In the genomic region with DNA sequence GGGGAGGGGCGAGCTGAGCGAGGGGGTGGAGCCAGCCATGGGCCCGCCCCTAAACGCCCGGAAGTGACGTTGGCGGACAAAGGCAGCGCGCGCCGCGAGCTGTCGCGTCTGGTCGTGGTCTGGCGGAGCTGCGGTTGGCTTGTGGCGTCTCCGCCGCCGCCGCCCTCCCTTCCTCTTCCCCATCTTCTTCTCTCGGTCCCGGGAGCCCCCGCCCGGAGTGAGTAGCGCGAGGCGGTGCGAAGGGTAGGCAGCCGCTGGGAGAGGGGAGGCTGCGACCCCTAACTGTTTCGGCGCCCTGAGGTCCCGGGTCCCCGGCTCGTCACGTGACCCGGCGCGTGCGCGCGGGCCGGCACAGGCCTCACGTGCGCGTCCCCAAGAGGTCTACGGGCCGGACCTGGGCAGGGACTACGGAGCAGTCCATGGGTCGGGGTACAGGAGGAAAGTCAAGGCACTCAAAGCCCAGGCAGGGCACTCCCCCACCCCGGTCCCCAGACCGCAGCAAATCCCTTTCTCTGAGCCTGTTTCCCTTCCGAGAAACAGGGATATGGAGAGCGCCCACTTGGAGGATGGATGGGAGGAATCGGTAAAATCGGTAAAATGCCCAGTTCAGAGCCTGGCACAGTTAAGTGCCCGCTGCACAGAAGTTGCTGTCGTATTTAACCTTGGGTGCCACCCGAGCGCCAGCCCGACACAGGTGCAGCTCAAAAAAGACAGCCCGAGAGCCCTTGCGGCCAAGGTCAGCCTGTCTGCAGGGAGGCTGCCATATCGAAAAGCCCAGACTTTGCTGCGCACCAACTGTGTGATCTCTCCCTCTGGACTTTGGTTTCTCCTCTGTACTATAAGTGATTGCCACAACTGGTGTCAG, we compare ENCODE assay signal across 8 cellular contexts. TPM values are rescaled to one million over a fixed set of nuclear protein-coding genes. Genes with fewer than 3 reads are reported as not detected.
A peak's percentile ranks its signal among the peaks of the same experiment; 100 is the strongest.
DNase-seq lines count a peak whose midpoint lies in the region; ATAC-seq and TF ChIP-seq lines count a peak whose summit lies in the region.

A gene with protein sequence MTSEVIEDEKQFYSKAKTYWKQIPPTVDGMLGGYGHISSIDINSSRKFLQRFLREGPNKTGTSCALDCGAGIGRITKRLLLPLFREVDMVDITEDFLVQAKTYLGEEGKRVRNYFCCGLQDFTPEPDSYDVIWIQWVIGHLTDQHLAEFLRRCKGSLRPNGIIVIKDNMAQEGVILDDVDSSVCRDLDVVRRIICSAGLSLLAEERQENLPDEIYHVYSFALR (plus strand): TSS at position 85 of the 865 bp plus-strand sequence. CDS start 6,541 bp downstream, outside the sequence.

- peak within 1 kb of the TSS; percentile 89 to 98 (median 96) for H3K9ac ChIP-seq in BLaER1 treated with 17β-estradiol and CSF1 and Interleukin-3, amounts not matched to agents 10 nM and 100 nM

- peak within 1 kb of the TSS; percentile 68 to 90 (median 80) for H3K4me3 ChIP-seq in BLaER1 treated with 17β-estradiol and CSF1 and Interleukin-3, amounts not matched to agents 10 nM and 100 nM
- peak within 1 kb of the TSS; percentile 77 for H3K4me3 ChIP-seq in lower lobe of right lung

- peaks cover 0 to 8% (median 6%) of the 10 kb centered on the region in 11 experiments; a peak in 18 of 22 replicates for H3K27me3 ChIP-seq in BLaER1 treated with 17β-estradiol and CSF1 and Interleukin-3, amounts not matched to agents 10 nM and 100 nM
- peaks cover 1% of the 10 kb centered on the region for H3K27me3 ChIP-seq in lower lobe of right lung (ENCODE audit: low read depth)

- TF ChIP-seq CTCF in lower lobe of right lung (IDR thresholded peaks at IDR 0.05): no peak

- peaks cover 10 to 40% (median 35%) of the 10 kb centered on the region in 11 experiments; a peak in 19 of 22 replicates for H3K36me3 ChIP-seq in BLaER1 treated with 17β-estradiol and CSF1 and Interleukin-3, amounts not matched to agents 10 nM and 100 nM
- H3K36me3 ChIP-seq in lower lobe of right lung: no peaks in the 10 kb centered on the region

- H3K4me1 ChIP-seq in BLaER1 treated with 17β-estradiol and CSF1 and Interleukin-3, amounts not matched to agents 10 nM and 100 nM: peaks cover 70 to 94% (median 86%) of the 10 kb centered on the region in 10 experiments
- H3K4me1 ChIP-seq in lower lobe of right lung: peaks cover 61% of the 10 kb centered on the region

- H3K4me2 ChIP-seq in BLaER1 treated with 17β-estradiol and CSF1 and Interleukin-3, amounts not matched to agents 10 nM and 100 nM: peak within 1 kb of the TSS; percentile 84 to 100 (median 94)

- CTCF ChIA-PET in activated CD4-positive, alpha-beta memory T cell treated with anti-CD3 and anti-CD28 coated beads, Interleukin-2, amount 10 ng/mL, durations not matched to agents 7 days and 5 days (lab: Charles Lee): interaction anchor here (0.7 to 6.6 kb wide), 18 partner anchors 11 to 982 kb away, joined by 3 to 112 read pairs (median 4); a partner anchor contains a TSS

- H3K9me3 ChIP-seq in BLaER1 treated with 17β-estradiol and CSF1 and Interleukin-3, amounts not matched to agents 10 nM and 100 nM (replicated peaks in 1 of 11): no peaks in the 10 kb centered on the region
- no peaks in the 10 kb centered on the region for H3K9me3 ChIP-seq in lower lobe of right lung

- peak within 1 kb of the TSS; percentile 81 for H3K4me3 Mint-ChIP-seq in activated CD4-positive, alpha-beta memory T cell treated with anti-CD3 and anti-CD28 coated beads, Interleukin-2, amount 10 ng/mL, durations not matched to agents 7 days and 5 days

- peak within 1 kb of the TSS; percentile 82 to 99 (median 96) for H3K27ac ChIP-seq in BLaER1 treated with 17β-estradiol and CSF1 and Interleukin-3, amounts not matched to agents 10 nM and 100 nM
- peak within 1 kb of the TSS; percentile 87 for H3K27ac ChIP-seq in lower lobe of right lung

- H3K4me1 Mint-ChIP-seq in activated CD4-positive, alpha-beta memory T cell treated with anti-CD3 and anti-CD28 coated beads, Interleukin-2, amount 10 ng/mL, durations not matched to agents 7 days and 5 days: peaks cover 57% of the 10 kb centered on the region

- peaks cover 38 to 49% (median 44%) of the 10 kb centered on the region in 11 experiments for H4K20me1 ChIP-seq in BLaER1 treated with 17β-estradiol and CSF1 and Interleukin-3, amounts not matched to agents 10 nM and 100 nM

- peak; percentile 95 for DNase-seq in GM19240 (ENCODE audit: insufficient read length, low spot score)
- peak; percentile 82 for DNase-seq in NCI-H748 (lab: John Stamatoyannopoulos, UW; ENCODE audit: unreplicated experiment)
- DNase-seq in activated CD4-positive, alpha-beta memory T cell treated with anti-CD3 and anti-CD28 coated beads, Interleukin-2, amount 10 ng/mL, durations not matched to agents 7 days and 5 days: peak; percentile 93
- DNase-seq in ecto neural progenitor cell (ENCODE audit: low spot score): peak; percentile 92
- peak; percentile 92 for DNase-seq in lower lobe of right lung
- DNase-seq in stimulated activated CD4-positive, alpha-beta T cell treated with anti-CD3 and anti-CD28 coated beads, TNF-alpha, amount 100 ng/mL, for 24 hours (ENCODE audit: low read depth in 3 of 3): peak; percentile 83 to 85 (median 85)

- intact Hi-C loops in lower lobe of right lung (cut with DNase I): no loop called here

- POLR2A ChIA-PET in activated CD4-positive, alpha-beta memory T cell treated with anti-CD3 and anti-CD28 coated beads, Interleukin-2, amount 10 ng/mL, durations not matched to agents 7 days and 5 days (lab: Charles Lee): interaction anchor here (0.6 to 4.3 kb wide), 16 partner anchors 9 to 1002 kb away, joined by 3 to 44 read pairs (median 4); a partner anchor contains a TSS

- H3K9me3 Mint-ChIP-seq in activated CD4-positive, alpha-beta memory T cell treated with anti-CD3 and anti-CD28 coated beads, Interleukin-2, amount 10 ng/mL, durations not matched to agents 7 days and 5 days: no peaks in the 10 kb centered on the region

- peak; percentile 74 for ATAC-seq in HG03460 (IDR thresholded peaks at IDR 0.05; ENCODE audit: unreplicated experiment)
- peak; percentile 96 to 97 for ATAC-seq in lower lobe of right lung

- H3K27ac Mint-ChIP-seq in activated CD4-positive, alpha-beta memory T cell treated with anti-CD3 and anti-CD28 coated beads, Interleukin-2, amount 10 ng/mL, durations not matched to agents 7 days and 5 days: peak within 1 kb of the TSS; percentile 88

- peaks cover 15% of the 10 kb centered on the region for H3K36me3 Mint-ChIP-seq in activated CD4-positive, alpha-beta memory T cell treated with anti-CD3 and anti-CD28 coated beads, Interleukin-2, amount 10 ng/mL, durations not matched to agents 7 days and 5 days (ENCODE audit: low read depth)

- H3K27me3 Mint-ChIP-seq in activated CD4-positive, alpha-beta memory T cell treated with anti-CD3 and anti-CD28 coated beads, Interleukin-2, amount 10 ng/mL, durations not matched to agents 7 days and 5 days: peaks cover 7% of the 10 kb centered on the region

RNA-seq across cellular contexts. Expression of the gene that starts here (rescaled TPM):
- total RNA-seq in activated CD4-positive, alpha-beta memory T cell treated with anti-CD3 and anti-CD28 coated beads, Interleukin-2, amount 10 ng/mL, durations not matched to agents 7 days and 5 days: 10 to 100 TPM; 34.2 to 38.7 TPM
- 25.1 TPM for total RNA-seq in lower lobe of right lung

Comparison
In these comparisons a context has a peak if more than half of its experiments do, and no peak if none do; other contexts are left out.
1. Peak in every context shown above with its lines: DNase-seq, ATAC-seq, H3K4me3 ChIP-seq and H3K27ac ChIP-seq.